ENCODE assay signal across 17 cellular contexts in the genomic region with DNA sequence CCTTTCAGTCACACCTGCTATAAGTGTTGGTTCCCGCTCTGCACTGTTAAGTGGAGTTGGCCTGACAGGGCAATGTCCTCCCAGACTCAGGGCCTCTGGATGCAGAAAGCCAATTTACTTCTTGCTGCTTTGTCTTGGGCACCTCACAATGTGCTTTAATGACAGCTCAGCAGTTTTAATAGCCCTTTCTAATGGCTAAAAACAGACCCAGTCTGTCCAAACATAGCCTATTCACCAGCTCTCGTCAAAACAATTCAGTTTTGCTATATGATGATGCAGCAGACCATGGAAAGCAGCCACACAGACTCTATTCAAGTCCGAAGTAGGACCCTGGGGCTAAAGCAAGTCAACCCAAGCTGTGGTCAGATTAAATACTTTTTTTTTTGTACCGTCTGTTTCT.
DNase-seq lines count a peak whose midpoint lies in the region; ATAC-seq and TF ChIP-seq lines count a peak whose summit lies in the region.
"Had no signal": no experiment of that assay in that cellular context is flagged by ENCODE, and none has a peak within 500 bp of the region (broad histone marks: within the 10 kb centered on the region; RNA-seq: fewer than 3 reads in every experiment).

No MANE protein-coding gene starts in this region.

- WGBS in GM23248 (ENCODE audit: low coverage in 1 of 2, low lambda C conversion rate in 2 of 2, missing lambda C conversion rate in 2 of 2), 2 experiments = 30 to 36% methylated on average over 4 of the region's 4 CpGs

- peaks cover 5% of the 10 kb centered on the region for H3K4me1 ChIP-seq in MM.1S (ENCODE audit: low read length)
- H3K4me1 ChIP-seq in GM23248 (ENCODE audit: insufficient read depth) = no peaks in the 10 kb centered on the region

- H3K27ac ChIP-seq in MM.1S (ENCODE audit: low read length) = peak overlapping the region; percentile 1; the same call in 1 of the 2 replicates
- H3K27ac ChIP-seq in neural cell (ENCODE audit: low read length) = no peak overlapping the region
- no peak overlapping the region for H3K27ac ChIP-seq in GM23248
- H3K27ac ChIP-seq: ovary, skin epidermis had no signal

- H3K9ac ChIP-seq in MM.1S (ENCODE audit: low read length) (no peak overlapping the region), neural cell (ENCODE audit: low read length) (no peak overlapping the region), GM23248 (no peak overlapping the region)

- H2AFZ ChIP-seq in MM.1S (ENCODE audit: low read length) (no peak overlapping the region), neural cell (ENCODE audit: low read depth, low read length) (no peak overlapping the region), GM23248 (no peak overlapping the region)

- TF ChIP-seq CTCF in MM.1S (IDR thresholded peaks at IDR 0.05; ENCODE audit: low read length) (no peak), neural cell (IDR thresholded peaks at IDR 0.05; ENCODE audit: poor library complexity, severe bottlenecking) (no peak)

- H3K9me2 ChIP-seq in MM.1S (replicated peaks; ENCODE audit: insufficient read depth, low read length) = no peaks in the 10 kb centered on the region
- H3K9me2 ChIP-seq in neural cell (ENCODE audit: insufficient read depth, low read length) = no peaks in the 10 kb centered on the region
- no peaks in the 10 kb centered on the region for H3K9me2 ChIP-seq in GM23248 (ENCODE audit: insufficient read depth)

- H3K27me3 ChIP-seq in MM.1S (replicated peaks; ENCODE audit: insufficient read depth, low read length) (no peaks in the 10 kb centered on the region), neural cell (ENCODE audit: insufficient read depth, low read depth, low read length) (peaks cover 10% of the 10 kb centered on the region), H7 (ENCODE audit: control insufficient read depth, insufficient read depth, low read length) (no peaks in the 10 kb centered on the region), GM23248 (replicated peaks; ENCODE audit: insufficient read depth) (no peaks in the 10 kb centered on the region)
- H3K27me3 ChIP-seq: ovary had no signal

- H3K4me3 ChIP-seq in MM.1S (ENCODE audit: low read length) = no peak overlapping the region
- no peak overlapping the region for H3K4me3 ChIP-seq in neural cell (ENCODE audit: low read length)
- no peak overlapping the region for H3K4me3 ChIP-seq in H7 (ENCODE audit: insufficient read depth, low read depth, low read length)
- H3K4me3 ChIP-seq in GM23248 = no peak overlapping the region
- H3K4me3 ChIP-seq: ovary, skin epidermis had no signal

- ATAC-seq in GM18517 (IDR thresholded peaks at IDR 0.05; ENCODE audit: unreplicated experiment) = no peak

- no peak for TF ChIP-seq EP300 in neural cell (conservative IDR thresholded peaks at IDR 0.05; ENCODE audit: poor library complexity, severe bottlenecking)

- TF ChIP-seq RAD21 in neural cell (conservative IDR thresholded peaks at IDR 0.05) = no peak

- no peaks in the 10 kb centered on the region for H3K36me3 ChIP-seq in MM.1S (replicated peaks; ENCODE audit: insufficient read depth, low read length)
- no peaks in the 10 kb centered on the region for H3K36me3 ChIP-seq in neural cell (ENCODE audit: insufficient read depth, low read length)
- no peaks in the 10 kb centered on the region; the same call in 1 of the 2 replicates for H3K36me3 ChIP-seq in H7 (replicated peaks; ENCODE audit: control insufficient read depth, insufficient read depth, low read length)
- no peaks in the 10 kb centered on the region for H3K36me3 ChIP-seq in GM23248 (ENCODE audit: low read depth)
- H3K36me3 ChIP-seq: ovary had no signal

- peak; percentile 8 for DNase-seq in DMS79 (lab: John Stamatoyannopoulos, UW)
- DNase-seq in MM.1S = peak; percentile 86
- DNase-seq in astrocyte of the hippocampus (ENCODE audit: low read depth, low spot score) = peak; percentile 35
- DNase-seq in H7 = no peak
- DNase-seq in GM23248 = no peak
- DNase-seq: activated CD4-positive, alpha-beta T cell treated with anti-CD3 and anti-CD28 coated beads for 48 hours; activated naive CD4-positive, alpha-beta T cell; anterior cingulate cortex; Calu3; GF-D8; KBM-7; NCI-H1694; ovary; stimulated activated CD4-positive, alpha-beta T cell treated with anti-CD3 and anti-CD28 coated beads, Interleukin-4, amount 100 ng/mL, for 1 hour had no signal

- H4K20me1 ChIP-seq in MM.1S (ENCODE audit: insufficient read depth, low read length) (no peaks in the 10 kb centered on the region), neural cell (ENCODE audit: insufficient read depth) (no peaks in the 10 kb centered on the region), GM23248 (ENCODE audit: insufficient read depth) (no peaks in the 10 kb centered on the region)

- in situ Hi-C loops in GM23248 (cut with MboI) = no loop called here

- no peaks in the 10 kb centered on the region for H3F3A ChIP-seq in MM.1S (ENCODE audit: insufficient read depth, low read length)
- no peaks in the 10 kb centered on the region for H3F3A ChIP-seq in neural cell (ENCODE audit: insufficient read depth, low read length, poor library complexity, severe bottlenecking)
- no peaks in the 10 kb centered on the region for H3F3A ChIP-seq in GM23248 (ENCODE audit: insufficient read depth)

- H3K79me2 ChIP-seq in MM.1S (ENCODE audit: low read length) (no peaks in the 10 kb centered on the region), neural cell (replicated peaks; ENCODE audit: insufficient read depth, low read length) (no peaks in the 10 kb centered on the region), GM23248 (ENCODE audit: insufficient read depth) (no peaks in the 10 kb centered on the region)

- H3K9me3 ChIP-seq in MM.1S (replicated peaks; ENCODE audit: insufficient read depth, low read length) (no peaks in the 10 kb centered on the region), neural cell (ENCODE audit: low read length) (no peaks in the 10 kb centered on the region), GM23248 (ENCODE audit: low read depth) (no peaks in the 10 kb centered on the region)
- H3K9me3 ChIP-seq: ovary had no signal

- H3K4me2 ChIP-seq in MM.1S (ENCODE audit: low read depth, low read length) (peak overlapping the region; percentile 2; the same call in 1 of the 2 replicates), neural cell (ENCODE audit: low read length) (no peak overlapping the region), GM23248 (ENCODE audit: unreplicated experiment) (no peak overlapping the region)

TF ChIP-seq in neural cell, 6 proteins besides CTCF, POLR2A, EP300 and RAD21:
- no peak for TF ChIP-seq MXI1 (conservative IDR thresholded peaks at IDR 0.05; ENCODE audit: poor library complexity, severe bottlenecking)
- peak; percentile 22 for TF ChIP-seq POLR2AphosphoS5 (IDR thresholded peaks at IDR 0.05)

Comparison
In these comparisons a context has a peak if more than half of its experiments do, and no peak if none do; other contexts are left out.
1. DNase-seq: peak in DMS79 (single experiment), MM.1S (single experiment) and astrocyte of the hippocampus (single experiment); none in H7 (single experiment) and GM23248 (single experiment).